Comparison of ENCODE assay signal across 10 cellular contexts in the genomic region with DNA sequence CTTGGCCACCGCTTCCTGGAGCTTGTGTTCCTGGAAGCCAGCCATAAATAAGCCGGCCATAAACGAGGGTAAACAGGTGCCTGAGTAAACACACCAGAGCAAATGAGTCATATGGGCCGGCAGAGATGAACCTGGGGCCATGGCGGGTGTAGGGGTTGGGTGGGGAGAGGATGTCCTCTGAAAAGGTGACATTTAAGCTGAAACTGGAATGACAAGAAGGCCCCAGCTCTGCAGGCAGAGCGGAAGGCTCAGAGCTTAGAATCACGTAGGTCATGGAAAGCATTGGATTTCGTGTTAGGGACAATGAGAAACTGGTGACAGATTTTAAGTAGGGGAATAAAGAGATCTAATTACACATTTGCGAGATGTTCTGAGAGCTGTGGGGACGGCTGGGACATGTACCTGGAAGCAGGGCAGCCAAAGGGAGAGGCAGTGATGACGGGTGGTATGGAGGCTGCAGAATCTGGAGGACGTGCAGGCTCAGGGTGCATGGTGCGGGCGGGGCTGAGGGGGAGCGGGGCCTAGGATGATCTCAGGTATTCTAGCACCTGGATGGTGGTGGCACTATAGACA. TPM values are rescaled to one million over a fixed set of nuclear protein-coding genes. Genes with fewer than 3 reads are reported as not detected.
DNase-seq lines count a peak whose midpoint lies in the region; ATAC-seq and TF ChIP-seq lines count a peak whose summit lies in the region.
"Had no signal": no experiment of that assay in that cellular context is flagged by ENCODE, and none has a peak within 500 bp of the region (broad histone marks: within the 10 kb centered on the region; RNA-seq: fewer than 3 reads in every experiment).

No MANE protein-coding gene starts in this region.

- no peak for DNase-seq in CD4-positive, alpha-beta memory T cell
- DNase-seq in HuH-7.5 (ENCODE audit: low spot score), result peak; percentile 83
- DNase-seq in astrocyte of the cerebellum (ENCODE audit: low read depth), result peak; percentile 15
- DNase-seq in mesenteric fat pad (ENCODE audit: low spot score), result peak; percentile 64
- no peak for DNase-seq in MV-4-11 (lab: John Stamatoyannopoulos, UW)
- no peak for DNase-seq in erythroblast (lab: John Stamatoyannopoulos, UW)
- DNase-seq in tibial nerve (ENCODE audit: low spot score in 2 of 2), result no peak
- DNase-seq: GDM1 had no signal

- WGBS in tibial nerve, 2 donors, result 78 to 79% methylated on average over 15 of the region's 15 CpGs

- H3K36me3 Mint-ChIP-seq in CD4-positive, alpha-beta memory T cell, result peaks cover 6 to 9% of the 10 kb centered on the region in 2 donors

- H3K27me3 Mint-ChIP-seq in CD4-positive, alpha-beta memory T cell, result no peaks in the 10 kb centered on the region

- H3K27ac Mint-ChIP-seq in CD4-positive, alpha-beta memory T cell, result peak overlapping the region in 4 of 7 donors; percentile 37 to 80 (median 64)

- H3K27me3 ChIP-seq in CD4-positive, alpha-beta memory T cell (ENCODE audit: insufficient read depth, low read length), result no peaks in the 10 kb centered on the region
- no peaks in the 10 kb centered on the region for H3K27me3 ChIP-seq in tibial nerve

- no peak for TF ChIP-seq CTCF in astrocyte of the cerebellum (IDR thresholded peaks at IDR 0.05; ENCODE audit: low read depth, low read length, missing control alignments)
- TF ChIP-seq CTCF in tibial nerve (IDR thresholded peaks at IDR 0.05), result no peak

- POLR2A ChIA-PET in CD4-positive, alpha-beta memory T cell (lab: Charles Lee; ENCODE audit: partially characterized antibody), result no interaction called here

- H3K4me1 ChIP-seq in CD4-positive, alpha-beta memory T cell (ENCODE audit: insufficient read depth, low read length), result no peaks in the 10 kb centered on the region
- no peaks in the 10 kb centered on the region for H3K4me1 ChIP-seq in tibial nerve

- CTCF ChIA-PET in CD4-positive, alpha-beta memory T cell (lab: Charles Lee; ENCODE audit: partially characterized antibody), result interaction anchor here (1.0 kb wide), 1 partner anchor 9 kb away, joined by 3 read pairs; no protein-coding TSS in a partner anchor

- intact Hi-C loops in CD4-positive, alpha-beta memory T cell (cut with micrococcal nuclease), result no loop called here

- H3K9me3 Mint-ChIP-seq in CD4-positive, alpha-beta memory T cell, result no peaks in the 10 kb centered on the region

- in situ Hi-C loops in astrocyte of the cerebellum (cut with HindIII; ENCODE audit: low sequenced_read_pairs), result no loop called here

- no peak overlapping the region for H3K4me3 Mint-ChIP-seq in CD4-positive, alpha-beta memory T cell

- no peak overlapping the region for H3K4me3 ChIP-seq in CD4-positive, alpha-beta memory T cell (ENCODE audit: low read length in 2 of 2)
- H3K4me3 ChIP-seq in astrocyte of the cerebellum (ENCODE audit: low read depth, low read length) (no peak overlapping the region), tibial nerve (no peak overlapping the region)

- H3K36me3 ChIP-seq in CD4-positive, alpha-beta memory T cell (ENCODE audit: insufficient read depth, low read length), result peaks cover 8% of the 10 kb centered on the region
- H3K36me3 ChIP-seq in tibial nerve, result peaks cover 0 to 31% (median under 1%) of the 10 kb centered on the region in 3 donors

- ATAC-seq in HG03442 (IDR thresholded peaks at IDR 0.05; ENCODE audit: unreplicated experiment), result no peak

- TF ChIP-seq POLR2A in erythroblast (IDR thresholded peaks at IDR 0.05; ENCODE audit: low read length) (no peak), tibial nerve (IDR thresholded peaks at IDR 0.05) (no peak)

- H3K9me3 ChIP-seq in CD4-positive, alpha-beta memory T cell (ENCODE audit: control insufficient read depth in 1 of 2, low read length in 2 of 2), result no peaks in the 10 kb centered on the region
- H3K9me3 ChIP-seq in tibial nerve, result no peaks in the 10 kb centered on the region

- no peak overlapping the region for H3K27ac ChIP-seq in CD4-positive, alpha-beta memory T cell (ENCODE audit: low read depth, low read length)
- no peak overlapping the region for H3K27ac ChIP-seq in tibial nerve
- H3K27ac ChIP-seq: KMS-11 had no signal

- no peak for TF ChIP-seq EP300 in tibial nerve (IDR thresholded peaks at IDR 0.05)

- no peaks in the 10 kb centered on the region for H3K4me1 Mint-ChIP-seq in CD4-positive, alpha-beta memory T cell

RNA-seq across cellular contexts. Expression of gene DNASE1, which starts 8.1 kb away (rescaled TPM):
- total RNA-seq in CD4-positive, alpha-beta memory T cell, result 10 to 100 TPM; 51.2 to 59.9 TPM
- 1 to 10 TPM in 1 of 2 donors, not detected in 1; 7.7 TPM for polyA plus RNA-seq in CD4-positive, alpha-beta memory T cell
- total RNA-seq in mesenteric fat pad (4.3 TPM), tibial nerve (10 to 100 TPM; 14.4 to 32.0 (median 22.4) TPM)

RNA-seq across cellular contexts. Expression of gene SLX4, which starts 35.0 kb away (rescaled TPM):
- total RNA-seq in CD4-positive, alpha-beta memory T cell, result 1 to 10 TPM; 5.7 to 6.7 TPM
- polyA plus RNA-seq in CD4-positive, alpha-beta memory T cell, result under 1 TPM in 1 of 2 donors, not detected in 1; 0.87 TPM
- total RNA-seq in mesenteric fat pad, result 4.4 TPM
- total RNA-seq in tibial nerve, result 1 to 10 TPM; 4.8 to 8.1 (median 5.6) TPM

Comparison
In these comparisons a context has a peak if more than half of its experiments do, and no peak if none do; other contexts are left out.
1. DNase-seq: peak in HuH-7.5 (single experiment), astrocyte of the cerebellum (single experiment) and mesenteric fat pad (single experiment); none in CD4-positive, alpha-beta memory T cell (0 of 5), MV-4-11 (single experiment), erythroblast (0 of 2) and tibial nerve (0 of 2).